8 cellular contexts compared by ENCODE assay signal in genomic region chr19:40444181-40445005, GRCh38. TPM values are rescaled to one million over a fixed set of nuclear protein-coding genes. Genes with fewer than 3 reads are reported as not detected.
A peak's percentile ranks its signal among the peaks of the same experiment; 100 is the strongest.
DNase-seq lines count a peak whose midpoint lies in the region; FAIRE-seq and TF ChIP-seq lines count a peak whose summit lies in the region.

Gene SERTAD3 (minus strand): TSS chr19:40444335. CDS start chr19:40442080, 2,255 bp downstream.

- peak within 1 kb of the TSS; percentile 69 for H3K27ac ChIP-seq in SJSA1

- peaks cover 7% of the 10 kb centered on the region for H3K4me1 ChIP-seq in SJSA1 (replicated peaks)

- no peak for FAIRE-seq in frontal cortex (lab: Jason Lieb, UNC)

- CTCF ChIA-PET in HEK293T (lab: Yijun Ruan, JAX), result no interaction called here

- POLR2A ChIA-PET in HEK293T (lab: Yijun Ruan, JAX), result interaction anchor here (1.0 to 5.8 kb wide), 9 partner anchors 11 to 106 kb away, joined by 3 to 57 read pairs (median 14); partner anchors contain the start of genes BLVRB and SERTAD1

- H3K36me3 ChIP-seq in SJSA1, result peaks cover 31% of the 10 kb centered on the region

- H3K4me3 ChIP-seq in SJSA1, result peak within 1 kb of the TSS; percentile 59

- DNase-seq in GM04504 (ENCODE audit: low read depth) (peak; percentile 92), HEK293T (ENCODE audit: extremely low spot score) (peak; percentile 92), MV-4-11 (lab: John Stamatoyannopoulos, UW) (peak; percentile 95), SJSA1 (ENCODE audit: low read depth in 1 of 2, low spot score in 2 of 2) (peak; percentile 97 to 99), frontal cortex (ENCODE audit: low spot score in 2 of 2) (peak; percentile 97), nucleus accumbens (lab: John Stamatoyannopoulos, UW) (peak; percentile 82 to 100 (median 97)), superior temporal gyrus (ENCODE audit: extremely low spot score) (peak; percentile 96)
- DNase-seq in activated naive CD4-positive, alpha-beta T cell treated with Interleukin-2 at 50 U/mL for 16 hours, result peak; percentile 97

- no peaks in the 10 kb centered on the region for H3K9me3 ChIP-seq in SJSA1 (replicated peaks)

- H3K27me3 ChIP-seq in SJSA1 (replicated peaks), result no peaks in the 10 kb centered on the region

TF ChIP-seq in HEK293T, 16 proteins besides CTCF, POLR2A, EP300 and RAD21:
- no peak for TF ChIP-seq LEF1 (IDR thresholded peaks at IDR 0.05; ENCODE audit: borderline replicate concordance)
- TF ChIP-seq CTBP1 (IDR thresholded peaks at IDR 0.05; ENCODE audit: borderline replicate concordance), result peak; percentile 46; the same call in 1 of the 2 replicates

RNA-seq across cellular contexts. Expression of gene SERTAD3, which starts in this region (rescaled TPM):
- 16.1 and 16.3 TPM in 2 replicates for total RNA-seq in SJSA1 (2014; rRNA removed; shearing (Covaris generic))
- total RNA-seq in frontal cortex, result 7.3 TPM

Comparison
In these comparisons a context has a peak if more than half of its experiments do, and no peak if none do; other contexts are left out.
1. Peak in every context shown above with its lines: DNase-seq, H3K4me3 ChIP-seq and H3K27ac ChIP-seq.